ENCODE assay signal across 1 cellular context in the genomic region with DNA sequence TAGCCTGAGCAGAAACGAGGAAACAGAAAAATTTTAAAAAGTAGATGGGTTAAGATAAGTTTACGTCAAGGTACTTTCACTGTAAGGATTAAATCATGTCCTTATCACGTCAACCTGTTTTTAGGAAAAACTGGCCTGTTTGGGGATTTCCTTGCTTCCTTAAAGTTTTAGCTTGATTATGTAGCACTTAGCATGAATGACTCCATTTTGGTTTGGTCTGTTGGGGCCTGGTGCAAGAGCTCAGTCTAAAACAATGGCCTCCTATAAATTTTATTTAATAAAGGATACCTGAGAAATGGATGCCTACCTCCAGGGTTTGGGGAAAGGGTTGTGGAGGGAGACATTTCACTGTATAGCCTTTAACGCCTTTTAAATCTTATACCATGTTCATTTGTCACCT.
TF ChIP-seq lines count a peak whose summit lies in the region.

No MANE protein-coding gene starts in this region.

TF ChIP-seq in K562, 482 proteins besides CTCF, POLR2A, EP300 and RAD21 (continued from another document):
- TF ChIP-seq, protein P1, sequence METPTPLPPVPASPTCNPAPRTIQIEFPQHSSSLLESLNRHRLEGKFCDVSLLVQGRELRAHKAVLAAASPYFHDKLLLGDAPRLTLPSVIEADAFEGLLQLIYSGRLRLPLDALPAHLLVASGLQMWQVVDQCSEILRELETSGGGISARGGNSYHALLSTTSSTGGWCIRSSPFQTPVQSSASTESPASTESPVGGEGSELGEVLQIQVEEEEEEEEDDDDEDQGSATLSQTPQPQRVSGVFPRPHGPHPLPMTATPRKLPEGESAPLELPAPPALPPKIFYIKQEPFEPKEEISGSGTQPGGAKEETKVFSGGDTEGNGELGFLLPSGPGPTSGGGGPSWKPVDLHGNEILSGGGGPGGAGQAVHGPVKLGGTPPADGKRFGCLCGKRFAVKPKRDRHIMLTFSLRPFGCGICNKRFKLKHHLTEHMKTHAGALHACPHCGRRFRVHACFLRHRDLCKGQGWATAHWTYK (CRISPR knock-in tag; IDR thresholded peaks at IDR 0.05), result no peak
- TF ChIP-seq, protein P2, sequence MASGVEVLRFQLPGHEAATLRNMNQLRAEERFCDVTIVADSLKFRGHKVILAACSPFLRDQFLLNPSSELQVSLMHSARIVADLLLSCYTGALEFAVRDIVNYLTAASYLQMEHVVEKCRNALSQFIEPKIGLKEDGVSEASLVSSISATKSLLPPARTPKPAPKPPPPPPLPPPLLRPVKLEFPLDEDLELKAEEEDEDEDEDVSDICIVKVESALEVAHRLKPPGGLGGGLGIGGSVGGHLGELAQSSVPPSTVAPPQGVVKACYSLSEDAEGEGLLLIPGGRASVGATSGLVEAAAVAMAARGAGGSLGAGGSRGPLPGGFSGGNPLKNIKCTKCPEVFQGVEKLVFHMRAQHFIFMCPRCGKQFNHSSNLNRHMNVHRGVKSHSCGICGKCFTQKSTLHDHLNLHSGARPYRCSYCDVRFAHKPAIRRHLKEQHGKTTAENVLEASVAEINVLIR (CRISPR knock-in tag; IDR thresholded peaks at IDR 0.05), result no peak
- TF ChIP-seq, protein P3, sequence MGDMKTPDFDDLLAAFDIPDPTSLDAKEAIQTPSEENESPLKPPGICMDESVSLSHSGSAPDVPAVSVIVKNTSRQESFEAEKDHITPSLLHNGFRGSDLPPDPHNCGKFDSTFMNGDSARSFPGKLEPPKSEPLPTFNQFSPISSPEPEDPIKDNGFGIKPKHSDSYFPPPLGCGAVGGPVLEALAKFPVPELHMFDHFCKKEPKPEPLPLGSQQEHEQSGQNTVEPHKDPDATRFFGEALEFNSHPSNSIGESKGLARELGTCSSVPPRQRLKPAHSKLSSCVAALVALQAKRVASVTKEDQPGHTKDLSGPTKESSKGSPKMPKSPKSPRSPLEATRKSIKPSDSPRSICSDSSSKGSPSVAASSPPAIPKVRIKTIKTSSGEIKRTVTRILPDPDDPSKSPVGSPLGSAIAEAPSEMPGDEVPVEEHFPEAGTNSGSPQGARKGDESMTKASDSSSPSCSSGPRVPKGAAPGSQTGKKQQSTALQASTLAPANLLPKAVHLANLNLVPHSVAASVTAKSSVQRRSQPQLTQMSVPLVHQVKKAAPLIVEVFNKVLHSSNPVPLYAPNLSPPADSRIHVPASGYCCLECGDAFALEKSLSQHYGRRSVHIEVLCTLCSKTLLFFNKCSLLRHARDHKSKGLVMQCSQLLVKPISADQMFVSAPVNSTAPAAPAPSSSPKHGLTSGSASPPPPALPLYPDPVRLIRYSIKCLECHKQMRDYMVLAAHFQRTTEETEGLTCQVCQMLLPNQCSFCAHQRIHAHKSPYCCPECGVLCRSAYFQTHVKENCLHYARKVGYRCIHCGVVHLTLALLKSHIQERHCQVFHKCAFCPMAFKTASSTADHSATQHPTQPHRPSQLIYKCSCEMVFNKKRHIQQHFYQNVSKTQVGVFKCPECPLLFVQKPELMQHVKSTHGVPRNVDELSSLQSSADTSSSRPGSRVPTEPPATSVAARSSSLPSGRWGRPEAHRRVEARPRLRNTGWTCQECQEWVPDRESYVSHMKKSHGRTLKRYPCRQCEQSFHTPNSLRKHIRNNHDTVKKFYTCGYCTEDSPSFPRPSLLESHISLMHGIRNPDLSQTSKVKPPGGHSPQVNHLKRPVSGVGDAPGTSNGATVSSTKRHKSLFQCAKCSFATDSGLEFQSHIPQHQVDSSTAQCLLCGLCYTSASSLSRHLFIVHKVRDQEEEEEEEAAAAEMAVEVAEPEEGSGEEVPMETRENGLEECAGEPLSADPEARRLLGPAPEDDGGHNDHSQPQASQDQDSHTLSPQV (IDR thresholded peaks at IDR 0.05), result 0 out of 2 replicates have a peak, but pooled peaks have one; percentile 31
- TF ChIP-seq ZNF224 (CRISPR knock-in tag; IDR thresholded peaks at IDR 0.05) (no peak), TEAD2 (tag; IDR thresholded peaks at IDR 0.05) (peak; percentile 55; the same call in 1 of the 2 replicates), DDX20 (tag; IDR thresholded peaks at IDR 0.05; ENCODE audit: low read depth) (peak; percentile 84)
